Comparison of ENCODE assay signal across 10 cellular contexts in genomic region chr1:109892476-109893368, GRCh38. TPM values are rescaled to one million over a fixed set of nuclear protein-coding genes. Genes with fewer than 3 reads are reported as not detected.
DNase-seq lines count a peak whose midpoint lies in the region; TF ChIP-seq lines count a peak whose summit lies in the region.
"Had no signal": no experiment of that assay in that cellular context is flagged by ENCODE, and none has a peak within 500 bp of the region (broad histone marks: within the 10 kb centered on the region; RNA-seq: fewer than 3 reads in every experiment).

No MANE protein-coding gene starts in this region.

- peak overlapping the region; percentile 33 for H3K14ac ChIP-seq in trophoblast cell (ENCODE audit: low read length)

- H2AFZ ChIP-seq in trophoblast cell (ENCODE audit: insufficient read depth, low read length, poor library complexity): peak overlapping the region; percentile 33

- H3K9me3 ChIP-seq in trophoblast cell (ENCODE audit: insufficient read depth, low read depth, low read length): peaks cover 3% of the 10 kb centered on the region
- no peaks in the 10 kb centered on the region for H3K9me3 ChIP-seq in SJCRH30 (replicated peaks)
- H3K9me3 ChIP-seq: colonic mucosa had no signal

- no peak overlapping the region for H4K8ac ChIP-seq in trophoblast cell (ENCODE audit: low read depth, low read length)

- no peak overlapping the region for H4K12ac ChIP-seq in trophoblast cell (ENCODE audit: low read depth, low read length)

- CTCF ChIA-PET in RWPE1 (lab: Yijun Ruan, JAX): interaction anchor here (0.6 to 1.1 kb wide), 4 partner anchors 88 to 250 kb away, joined by 3 read pairs; no protein-coding TSS in a partner anchor

- no peak overlapping the region for H3K4ac ChIP-seq in trophoblast cell (ENCODE audit: low read depth, low read length)

- TF ChIP-seq CTCF in GM12865 (IDR thresholded peaks at IDR 0.05; ENCODE audit: insufficient read depth, low read depth, low read length, missing control alignments): no peak
- no peak for TF ChIP-seq CTCF in RWPE1 (conservative IDR thresholded peaks at IDR 0.05; ENCODE audit: low read depth)

- no peak overlapping the region for H3K18ac ChIP-seq in trophoblast cell (ENCODE audit: low read length)

- WGBS in trophoblast cell (ENCODE audit: extremely low coverage, insufficient coverage, insufficient read length): no CpG with 5 or more reads among the region's 10 CpGs

- peak overlapping the region; percentile 4 for H2BK120ac ChIP-seq in trophoblast cell (ENCODE audit: insufficient read depth, low read length, poor library complexity)

- H3K36me3 ChIP-seq in trophoblast cell (ENCODE audit: control insufficient read depth in 1 of 2, insufficient read depth in 2 of 2, low read length in 2 of 2) (no peaks in the 10 kb centered on the region), SJCRH30 (no peaks in the 10 kb centered on the region)
- H3K36me3 ChIP-seq: colonic mucosa had no signal

- DNase-seq in GM12865 (ENCODE audit: low read depth) (peak; percentile 21), RWPE1 (ENCODE audit: low spot score) (peak; percentile 64), glomerular visceral epithelial cell (ENCODE audit: extremely low spot score) (peak; percentile 77), trophoblast cell (no peak), SK-N-DZ (ENCODE audit: low spot score) (no peak), SJCRH30 (no peak)
- no peak for DNase-seq in stimulated activated naive CD4-positive, alpha-beta T cell treated with Interleukin-2 at 50 U/mL for 16 hours (lab: John Stamatoyannopoulos, UW)
- no peak for DNase-seq in stimulated activated CD4-positive, alpha-beta T cell treated with anti-CD3 and anti-CD28 coated beads, Interleukin-2, amount 100 ng/mL, for 24 hours
- DNase-seq: colonic mucosa had no signal

- H3K27ac ChIP-seq in RWPE1 (peak overlapping the region; percentile 43), trophoblast cell (ENCODE audit: low read depth, low read length) (no peak overlapping the region), SJCRH30 (no peak overlapping the region)
- H3K27ac ChIP-seq: colonic mucosa, VCaP had no signal

- H3K4me2 ChIP-seq in trophoblast cell (ENCODE audit: low read length): no peak overlapping the region

- H3K4me3 ChIP-seq in GM12865 (ENCODE audit: low read depth, low read length): no peak overlapping the region
- no peak overlapping the region for H3K4me3 ChIP-seq in trophoblast cell (ENCODE audit: low read depth, low read length)
- no peak overlapping the region for H3K4me3 ChIP-seq in SJCRH30
- H3K4me3 ChIP-seq: colonic mucosa had no signal

- H3K23ac ChIP-seq in trophoblast cell (ENCODE audit: low read length): no peak overlapping the region

- H3K27me3 ChIP-seq in trophoblast cell (ENCODE audit: insufficient read depth, low read length) (no peaks in the 10 kb centered on the region), SJCRH30 (peaks cover 14% of the 10 kb centered on the region; the same call in 1 of the 2 replicates)
- H3K27me3 ChIP-seq: colonic mucosa had no signal

- peaks cover 6% of the 10 kb centered on the region for H3K79me1 ChIP-seq in trophoblast cell (ENCODE audit: low read length)

- H2BK5ac ChIP-seq in trophoblast cell (ENCODE audit: low read depth, low read length, poor library complexity): no peak overlapping the region

- no peaks in the 10 kb centered on the region for H3K79me2 ChIP-seq in trophoblast cell (ENCODE audit: control insufficient read depth, insufficient read depth, low read length, poor library complexity)

- peaks cover 25 to 34% of the 10 kb centered on the region in 2 experiments for H3K4me1 ChIP-seq in trophoblast cell (ENCODE audit: control insufficient read depth in 1 of 2, insufficient read depth in 2 of 2, low read length in 2 of 2)
- H3K4me1 ChIP-seq in SJCRH30: peaks cover 3% of the 10 kb centered on the region; the same call in 1 of the 2 replicates
- H3K4me1 ChIP-seq: colonic mucosa had no signal

- H3K9ac ChIP-seq in trophoblast cell (ENCODE audit: low read length): no peak overlapping the region

- H2BK12ac ChIP-seq in trophoblast cell (ENCODE audit: low read length): peak overlapping the region; percentile 12

- peak overlapping the region; percentile 22 for H4K91ac ChIP-seq in trophoblast cell (ENCODE audit: low read depth, low read length)

- H2AK5ac ChIP-seq in trophoblast cell (ENCODE audit: low read length): no peak overlapping the region

- POLR2A ChIA-PET in RWPE1 (lab: Yijun Ruan, JAX; ENCODE audit: low non-redundant PET): interaction anchor here (0.6 to 0.7 kb wide), 2 partner anchors 22 to 86 kb away, joined by 3 read pairs; no protein-coding TSS in a partner anchor

RNA-seq across cellular contexts. Expression of gene CSF1, which starts 17.9 kb away (rescaled TPM):
- polyA plus RNA-seq in trophoblast cell (2013): 10.4 and 10.7 TPM in 2 replicates
- 1.3 and 1.4 TPM in 2 replicates for polyA plus RNA-seq in SK-N-DZ (2014; cell fraction: cytosol; rRNA removed)
- polyA plus RNA-seq in SK-N-DZ (2014; cell fraction: nucleus; rRNA removed): 0.47 and 0.89 TPM in 2 replicates
- 0.58 and 0.77 TPM in 2 replicates for total RNA-seq in SJCRH30 (2014; rRNA removed; shearing (Covaris generic))

Comparison
In these comparisons a context has a peak if more than half of its experiments do, and no peak if none do; other contexts are left out.
1. DNase-seq: peak in GM12865 (single experiment), RWPE1 (single experiment) and glomerular visceral epithelial cell (single experiment); none in trophoblast cell (0 of 2), stimulated activated naive CD4-positive, alpha-beta T cell treated with Interleukin-2 at 50 U/mL for 16 hours (single experiment), SK-N-DZ (single experiment), SJCRH30 (0 of 2) and stimulated activated CD4-positive, alpha-beta T cell treated with anti-CD3 and anti-CD28 coated beads, Interleukin-2, amount 100 ng/mL, for 24 hours (0 of 2).